15 cellular contexts compared by ENCODE assay signal in genomic region chr13:32229443-32229842, GRCh38.
DNase-seq lines count a peak whose midpoint lies in the region; ATAC-seq, FAIRE-seq and TF ChIP-seq lines count a peak whose summit lies in the region.
"Had no signal": no experiment of that assay in that cellular context is flagged by ENCODE, and none has a peak within 500 bp of the region (broad histone marks: within the 10 kb centered on the region; RNA-seq: fewer than 3 reads in every experiment).

No MANE protein-coding gene starts in this region.

- no peak overlapping the region for H2AFZ ChIP-seq in osteoblast (ENCODE audit: low read length)

- H3K4me1 ChIP-seq in heart left ventricle (peaks cover 0 to 24% (median 5%) of the 10 kb centered on the region in 12 donors), osteoblast (ENCODE audit: insufficient read depth, low read length) (peaks cover 15% of the 10 kb centered on the region)
- H3K4me1 ChIP-seq: Peyer's patch had no signal

- H3K36me3 ChIP-seq in heart left ventricle: peaks cover 0 to 97% (median 57%) of the 10 kb centered on the region in 9 donors
- peaks cover 4% of the 10 kb centered on the region for H3K36me3 ChIP-seq in osteoblast (ENCODE audit: insufficient read depth, low read length)
- H3K36me3 ChIP-seq: Peyer's patch had no signal

- H3K4me3 ChIP-seq in heart left ventricle (no peak overlapping the region), osteoblast (ENCODE audit: insufficient read depth, low read length) (no peak overlapping the region)
- H3K4me3 ChIP-seq: Peyer's patch had no signal

- no peak for FAIRE-seq in GM19239 (lab: Jason Lieb, UNC)
- FAIRE-seq: keratinocyte had no signal

- DNase-seq in DMS 273 treated with DMSO at 0.1 percent for 48 hours (lab: John Stamatoyannopoulos, UW): peak; percentile 70
- peak; percentile 47 for DNase-seq in NCI-H146 treated with DMSO at 0.1 percent for 48 hours (lab: John Stamatoyannopoulos, UW; ENCODE audit: unreplicated experiment)
- DNase-seq in NCI-H748 treated with DMSO at 0.1 percent for 48 hours (lab: John Stamatoyannopoulos, UW): peak; percentile 90
- no peak for DNase-seq in heart left ventricle
- no peak for DNase-seq in activated CD4-positive, alpha-beta T cell treated with anti-CD3 and anti-CD28 coated beads, Interleukin-2, amount 50 U/mL, for 1 hour
- DNase-seq in GM19239 (ENCODE audit: insufficient read length, low spot score): no peak
- DNase-seq in osteoblast (ENCODE audit: insufficient read length, low spot score, missing footprints): no peak
- DNase-seq: activated effector memory CD4-positive, alpha-beta T cell treated with anti-CD3 and anti-CD28 coated beads, Interleukin-2, amount 50 U/mL, for 16 hours; midbrain; Peyer's patch; retina; T-cell; WERI-Rb-1 had no signal

- H3K9me3 ChIP-seq in heart left ventricle (no peaks in the 10 kb centered on the region), osteoblast (ENCODE audit: low read depth, low read length) (no peaks in the 10 kb centered on the region)
- H3K9me3 ChIP-seq: Peyer's patch had no signal

- 34 to 43% (median 37%) methylated on average over 3 of the region's 3 CpGs for WGBS in heart left ventricle, 4 donors

- no peaks in the 10 kb centered on the region for H4K20me1 ChIP-seq in osteoblast (ENCODE audit: insufficient read depth, low read length)

- peak overlapping the region in 1 of 12 donors; percentile 9 for H3K27ac ChIP-seq in heart left ventricle
- no peak overlapping the region for H3K27ac ChIP-seq in osteoblast (ENCODE audit: low read depth, low read length)
- H3K27ac ChIP-seq: Peyer's patch had no signal

- TF ChIP-seq CTCF in heart left ventricle (IDR thresholded peaks at IDR 0.05) (no peak), osteoblast (IDR thresholded peaks at IDR 0.05; ENCODE audit: extremely low read depth, low read depth, low read length) (no peak)

- intact Hi-C loops in heart left ventricle (cut with DNase I): loop anchor here in 2 of 10 donors (5.0 to 10.0 kb wide), 2 partner anchors 47 to 315 kb away; no protein-coding TSS in a partner anchor

- no peak overlapping the region for H3K4me2 ChIP-seq in osteoblast (ENCODE audit: insufficient read depth, low read length)

- H3K27me3 ChIP-seq in heart left ventricle (no peaks in the 10 kb centered on the region), osteoblast (ENCODE audit: insufficient read depth, low read length) (no peaks in the 10 kb centered on the region)
- H3K27me3 ChIP-seq: Peyer's patch had no signal

- H3K79me2 ChIP-seq in osteoblast (ENCODE audit: insufficient read depth, low read length): no peaks in the 10 kb centered on the region

- no peak for TF ChIP-seq POLR2A in heart left ventricle (IDR thresholded peaks at IDR 0.05)

- peak in 3 of 4 donors; percentile 56 to 67 (median 56) for ATAC-seq in heart left ventricle
- ATAC-seq in GM19463 (IDR thresholded peaks at IDR 0.05; ENCODE audit: unreplicated experiment): no peak
- ATAC-seq: T-cell had no signal

Comparison
In these comparisons a context has a peak if more than half of its experiments do, and no peak if none do; other contexts are left out.
1. DNase-seq: peak in DMS 273 treated with DMSO at 0.1 percent for 48 hours (single experiment), NCI-H146 treated with DMSO at 0.1 percent for 48 hours (single experiment) and NCI-H748 treated with DMSO at 0.1 percent for 48 hours (single experiment); none in heart left ventricle (0 of 5), activated CD4-positive, alpha-beta T cell treated with anti-CD3 and anti-CD28 coated beads, Interleukin-2, amount 50 U/mL, for 1 hour (single experiment), GM19239 (single experiment) and osteoblast (single experiment).